Comparison of ENCODE assay signal across 10 cellular contexts in the genomic region with DNA sequence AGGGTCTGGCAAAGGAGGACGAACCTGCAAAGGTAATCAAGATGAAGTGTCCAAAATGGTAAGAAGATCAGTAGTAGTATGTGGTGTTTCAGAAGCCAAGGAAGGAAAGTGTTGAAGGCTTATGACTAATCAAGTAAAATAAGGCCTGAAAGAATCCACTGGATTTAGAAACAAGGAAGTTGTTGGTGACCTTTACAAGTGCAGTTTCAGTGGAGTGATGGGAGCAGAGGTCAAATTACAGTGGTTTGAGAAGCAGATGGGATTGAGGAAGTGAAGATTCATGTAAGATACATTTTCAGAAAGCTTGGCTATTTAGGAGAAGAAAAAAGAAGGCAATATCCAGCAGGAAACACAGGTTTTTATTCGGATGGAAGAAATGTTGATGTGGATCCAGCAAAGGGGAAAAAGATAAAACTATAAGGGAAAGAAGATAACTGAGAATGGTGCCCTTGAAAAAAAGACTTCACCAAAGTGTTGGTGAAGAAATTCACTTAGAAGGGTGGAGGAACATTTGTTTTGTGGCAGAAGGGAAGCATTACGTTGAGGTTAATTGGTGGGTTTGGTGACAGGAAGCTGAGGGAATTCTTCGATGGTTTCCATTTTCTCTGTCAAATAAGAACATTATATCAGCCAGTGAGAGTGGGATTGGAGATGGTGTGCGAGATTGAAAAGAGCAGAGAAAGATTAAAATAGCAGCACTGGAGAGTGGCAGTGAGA. TPM values are rescaled to one million over a fixed set of nuclear protein-coding genes. Genes with fewer than 3 reads are reported as not detected.
A peak's percentile ranks its signal among the peaks of the same experiment; 100 is the strongest.
DNase-seq lines count a peak whose midpoint lies in the region; TF ChIP-seq lines count a peak whose summit lies in the region.
"Had no signal": no experiment of that assay in that cellular context is flagged by ENCODE, and none has a peak within 500 bp of the region (broad histone marks: within the 10 kb centered on the region; RNA-seq: fewer than 3 reads in every experiment).

No MANE protein-coding gene starts in this region.

- H3K4me3 ChIP-seq in breast epithelium (no peak overlapping the region), mammary epithelial cell (replicated peaks in 1 of 3; ENCODE audit: insufficient read depth in 1 of 3, low read depth in 2 of 3, low read length in 3 of 3) (no peak overlapping the region), fibroblast of villous mesenchyme (ENCODE audit: low read depth, low read length) (no peak overlapping the region), transverse colon (no peak overlapping the region)
- H3K4me3 ChIP-seq: SJSA1 had no signal

- H3K9ac ChIP-seq in mammary epithelial cell (ENCODE audit: insufficient read depth, low read length) = no peak overlapping the region

- peaks cover 6 to 23% of the 10 kb centered on the region in 2 donors for H3K4me1 ChIP-seq in breast epithelium
- H3K4me1 ChIP-seq in mammary epithelial cell (ENCODE audit: insufficient read depth, low read length) = peaks cover 24% of the 10 kb centered on the region
- peaks cover 20 to 49% (median 26%) of the 10 kb centered on the region in 4 donors for H3K4me1 ChIP-seq in transverse colon
- H3K4me1 ChIP-seq: foreskin keratinocyte had no signal

- no peak for TF ChIP-seq EP300 in transverse colon (IDR thresholded peaks at IDR 0.05; ENCODE audit: low read depth)

- H2AFZ ChIP-seq in mammary epithelial cell (ENCODE audit: low read depth, low read length) = no peak overlapping the region

- no peaks in the 10 kb centered on the region for H4K20me1 ChIP-seq in mammary epithelial cell (ENCODE audit: insufficient read depth, low read length)

- TF ChIP-seq POLR2A in breast epithelium (IDR thresholded peaks at IDR 0.05) (no peak), transverse colon (IDR thresholded peaks at IDR 0.05) (no peak)

- WGBS in mammary epithelial cell (ENCODE audit: low coverage, missing lambda C conversion rate) = 89% methylated on average over 5 of the region's 5 CpGs
- 60 to 61% methylated on average over 4 to 5 of the region's 5 CpGs for WGBS in transverse colon (ENCODE audit: low coverage in 1 of 2), 2 donors

- H3K9me3 ChIP-seq in breast epithelium (no peaks in the 10 kb centered on the region), mammary epithelial cell (replicated peaks; ENCODE audit: insufficient read depth, low read length) (no peaks in the 10 kb centered on the region), transverse colon (no peaks in the 10 kb centered on the region)
- H3K9me3 ChIP-seq: SJSA1 had no signal

- DNase-seq in breast epithelium (ENCODE audit: low spot score in 2 of 2) (no peak), mammary epithelial cell (no peak), RPMI7951 (ENCODE audit: low read depth) (peak; percentile 68), fibroblast of villous mesenchyme (ENCODE audit: low read depth) (peak; percentile 82), transverse colon (no peak), NCI-H510A treated with DMSO at 0.1 percent for 48 hours (lab: John Stamatoyannopoulos, UW) (no peak), NK-92 (lab: John Stamatoyannopoulos, UW; ENCODE audit: unreplicated experiment) (no peak), posterior vena cava (ENCODE audit: low spot score) (no peak)

- no peak overlapping the region for H3K4me2 ChIP-seq in mammary epithelial cell (ENCODE audit: insufficient read depth, low read depth, low read length)

- CTCF ChIA-PET in mammary epithelial cell (lab: Charles Lee; ENCODE audit: low non-redundant PET) = no interaction called here

- H3K27ac ChIP-seq in breast epithelium (peak overlapping the region; percentile 33 to 98), mammary epithelial cell (ENCODE audit: insufficient read depth, low read depth, low read length) (no peak overlapping the region), transverse colon (peak overlapping the region; percentile 94 to 96 (median 96))
- H3K27ac ChIP-seq: foreskin keratinocyte, SJSA1 had no signal

- BruUV-seq in mammary epithelial cell (replicated peaks; lab: Mats Ljungman, UMichigan) = no TSS peak

- TF ChIP-seq CTCF in breast epithelium (IDR thresholded peaks at IDR 0.05) (no peak), mammary epithelial cell (conservative IDR thresholded peaks at IDR 0.05 in 1 of 2, IDR thresholded peaks at IDR 0.05 in 1 of 2; ENCODE audit: extremely low read depth in 1 of 2, insufficient read depth in 1 of 2, low read depth in 1 of 2, low read length in 2 of 2) (no peak), fibroblast of villous mesenchyme (IDR thresholded peaks at IDR 0.05; ENCODE audit: insufficient read depth, low read depth, low read length) (no peak), transverse colon (IDR thresholded peaks at IDR 0.05) (no peak)

- no peaks in the 10 kb centered on the region for H3K79me2 ChIP-seq in mammary epithelial cell (ENCODE audit: insufficient read depth, low read length)

- dilution Hi-C loops in mammary epithelial cell (cut with HindIII; ENCODE audit: low sequenced_read_pairs) = no loop called here

- H3K36me3 ChIP-seq in breast epithelium (no peaks in the 10 kb centered on the region), mammary epithelial cell (ENCODE audit: insufficient read depth, low read length) (no peaks in the 10 kb centered on the region), transverse colon (no peaks in the 10 kb centered on the region)
- H3K36me3 ChIP-seq: SJSA1 had no signal

- intact Hi-C loops in breast epithelium (cut with DNase I; ENCODE audit: low total_unique reads) (no loop called here), mammary epithelial cell (cut with micrococcal nuclease) (loop anchor here (1.0 kb wide), 1 partner anchor 21 kb away; no protein-coding TSS in a partner anchor), transverse colon (cut with DNase I; ENCODE audit: low total_unique reads) (no loop called here), posterior vena cava (cut with DNase I) (no loop called here)

- in situ Hi-C loops in mammary epithelial cell (cut with MboI; ENCODE audit: low sequenced_read_pairs in 2 of 2) = no loop called here
- in situ Hi-C loops in transverse colon (cut with MboI; ENCODE audit: low pct_ligation_motif_present in 1 of 4, low pct_unique_long_range_greater_than_20kb in 1 of 4, low sequenced_read_pairs in 3 of 4) = no loop called here

- H3K27me3 ChIP-seq in breast epithelium (no peaks in the 10 kb centered on the region), mammary epithelial cell (ENCODE audit: insufficient read depth, low read length) (no peaks in the 10 kb centered on the region), transverse colon (no peaks in the 10 kb centered on the region)
- H3K27me3 ChIP-seq: foreskin keratinocyte, SJSA1 had no signal

RNA-seq across cellular contexts. Expression of a gene that starts 2.1 kb away (rescaled TPM):
- total RNA-seq in breast epithelium = 1 to 10 TPM; 1.8 to 3.8 (median 2.9) TPM
- total RNA-seq in mammary epithelial cell = 1 to 10 TPM in 1 of 2 donors, not detected in 1; 1.5 TPM
- polyA plus RNA-seq in mammary epithelial cell = 0.51 TPM
- polyA minus RNA-seq in mammary epithelial cell = not detected
- 0.29 TPM in 1 of 2 replicates, not detected in the other for total RNA-seq in RPMI7951 (2014; rRNA removed; shearing (Covaris generic))
- total RNA-seq in fibroblast of villous mesenchyme = 0.32 and 0.43 TPM in 2 replicates
- 1 to 10 TPM in 1 of 4 donors, under 1 TPM in 2, not detected in 1; 0.40 to 2.5 (median 0.96) TPM for total RNA-seq in transverse colon
- total RNA-seq in posterior vena cava = 1 to 10 TPM; 1.0 to 1.6 TPM
- total RNA-seq: SJSA1 had no signal

RNA-seq across cellular contexts. Expression of a gene that starts 2.4 kb away (rescaled TPM):
- 1 to 10 TPM; 8.3 to 9.4 (median 9.2) TPM for total RNA-seq in breast epithelium
- total RNA-seq in mammary epithelial cell = 1 to 10 TPM; 9.3 to 9.7 TPM
- 13.0 TPM for polyA plus RNA-seq in mammary epithelial cell
- 2.2 TPM for polyA minus RNA-seq in mammary epithelial cell
- 13.1 and 14.9 TPM in 2 replicates for total RNA-seq in RPMI7951 (2014; rRNA removed; shearing (Covaris generic))
- total RNA-seq in fibroblast of villous mesenchyme = 6.4 and 7.3 TPM in 2 replicates
- total RNA-seq in transverse colon = 10 to 100 TPM; 14.2 to 40.8 (median 22.9) TPM
- total RNA-seq in posterior vena cava = 1 to 10 TPM; 3.8 to 5.3 TPM

RNA-seq across cellular contexts. Expression of a gene that starts 54.3 kb away (rescaled TPM):
- total RNA-seq in breast epithelium = not detected
- not detected for total RNA-seq in mammary epithelial cell
- not detected for polyA plus RNA-seq in mammary epithelial cell
- under 0.01 TPM for polyA minus RNA-seq in mammary epithelial cell
- total RNA-seq in RPMI7951 (2014; rRNA removed; shearing (Covaris generic)) = not detected in 2 replicates
- total RNA-seq in fibroblast of villous mesenchyme = not detected in 2 replicates
- not detected for total RNA-seq in transverse colon
- not detected for total RNA-seq in posterior vena cava
- total RNA-seq: foreskin keratinocyte, SJSA1 had no signal
- polyA plus RNA-seq: foreskin keratinocyte had no signal

Comparison
In these comparisons a context has a peak if more than half of its experiments do, and no peak if none do; other contexts are left out.
1. DNase-seq: peak in RPMI7951 (single experiment) and fibroblast of villous mesenchyme (single experiment); none in breast epithelium (0 of 2), mammary epithelial cell (single experiment), transverse colon (single experiment), NCI-H510A treated with DMSO at 0.1 percent for 48 hours (single experiment), NK-92 (single experiment) and posterior vena cava (single experiment).